ENCODE assay signal across 8 cellular contexts in genomic region chr12:30696486-30696885, GRCh38. TPM values are rescaled to one million over a fixed set of nuclear protein-coding genes. Genes with fewer than 3 reads are reported as not detected.
DNase-seq lines count a peak whose midpoint lies in the region; ATAC-seq, FAIRE-seq and TF ChIP-seq lines count a peak whose summit lies in the region.

No MANE protein-coding gene starts in this region.

- H3K79me1 ChIP-seq in neuronal stem cell (ENCODE audit: low read depth, low read length): peaks cover 6% of the 10 kb centered on the region

- no peaks in the 10 kb centered on the region for H3K9me3 Mint-ChIP-seq in Caco-2 (ENCODE audit: unreplicated experiment)

- no TSS peak for BruUV-seq in Caco-2 (replicated peaks; lab: Mats Ljungman, UMichigan)

- no peak overlapping the region for H2BK120ac ChIP-seq in neuronal stem cell (ENCODE audit: low read depth, low read length)

- peak overlapping the region; percentile 84 for H2AFZ ChIP-seq in neuronal stem cell (ENCODE audit: low read length)

- WGBS in ectodermal cell, 2 experiments: 83 to 87% methylated on average over 14 of the region's 14 CpGs
- WGBS in neuronal stem cell (ENCODE audit: extremely low coverage in 2 of 2, insufficient read length in 2 of 2, insufficient replicate concordance in 1 of 2), 2 donors: no CpG with 5 or more reads among the region's 14 CpGs

- peak overlapping the region; percentile 61 for H2AK5ac ChIP-seq in neuronal stem cell (ENCODE audit: low read depth, low read length)

- no peak for FAIRE-seq in RCC 7860 (lab: Jason Lieb, UNC)

- no peak overlapping the region for H3K18ac ChIP-seq in neuronal stem cell (ENCODE audit: low read length)

- no peak overlapping the region for H3K9ac ChIP-seq in neuronal stem cell (ENCODE audit: low read depth, low read length, poor library complexity)

- H4K91ac ChIP-seq in neuronal stem cell (ENCODE audit: low read depth, low read length, poor library complexity): no peak overlapping the region

- CTCF ChIA-PET in Caco-2 (lab: Charles Lee): interaction anchor here (0.8 to 2.5 kb wide), 3 partner anchors 10 to 59 kb away, joined by 3 to 14 read pairs (median 7); partner anchors contain the start of gene CAPRIN2
- CTCF ChIA-PET in GM10248 (lab: Yijun Ruan, JAX): interaction anchor here (1.0 to 1.3 kb wide), 2 partner anchors 11 to 13 kb away, joined by 4 to 7 read pairs; no protein-coding TSS in a partner anchor

- POLR2A ChIA-PET in Caco-2 (lab: Charles Lee): no interaction called here
- POLR2A ChIA-PET in GM10248 (lab: Yijun Ruan, JAX): no interaction called here

- DNase-seq in Caco-2 (peak in 1 of 2 experiments; percentile 8), MG63 (no peak), neuronal stem cell (ENCODE audit: low spot score) (no peak), GM10248 (ENCODE audit: extremely low spot score) (no peak), RCC 7860 (ENCODE audit: low spot score) (no peak)
- DNase-seq in effector CD4-positive, alpha-beta T cell: no peak

- peak overlapping the region; percentile 83 for H3K4me3 Mint-ChIP-seq in Caco-2 (ENCODE audit: unreplicated experiment)

- H3K4me2 ChIP-seq in neuronal stem cell (ENCODE audit: insufficient read depth, low read length, poor library complexity, severe bottlenecking): no peak overlapping the region

- intact Hi-C loops in Caco-2 (cut with micrococcal nuclease; ENCODE audit: unreplicated experiment): loop anchor here (10.0 kb wide), 1 partner anchor 378 kb away; the partner anchor contains the start of gene DDX11

- H3K36me3 ChIP-seq in Caco-2 (ENCODE audit: control insufficient read depth, insufficient read depth, low read length) (no peaks in the 10 kb centered on the region), MG63 (no peaks in the 10 kb centered on the region), ectodermal cell (ENCODE audit: control insufficient read depth, insufficient read depth, low read length) (no peaks in the 10 kb centered on the region), neuronal stem cell (replicated peaks in 1 of 2; ENCODE audit: control insufficient read depth in 2 of 2, insufficient read depth in 2 of 2, low read length in 2 of 2) (no peaks in the 10 kb centered on the region)

- H3K4me3 ChIP-seq in Caco-2 (ENCODE audit: low read depth, low read length) (peak overlapping the region; percentile 5; the same call in 1 of the 2 replicates), MG63 (peak overlapping the region; percentile 94), ectodermal cell (ENCODE audit: insufficient read depth, low read depth, low read length) (peak overlapping the region; percentile 55), neuronal stem cell (ENCODE audit: low read length in 2 of 2) (peak overlapping the region; percentile 27 to 92)

- no peaks in the 10 kb centered on the region for H3K36me3 Mint-ChIP-seq in Caco-2 (ENCODE audit: insufficient read depth, unreplicated experiment)

- H3K23ac ChIP-seq in neuronal stem cell (ENCODE audit: low read depth, low read length, poor library complexity): no peak overlapping the region

- H3K27me3 ChIP-seq in Caco-2 (replicated peaks; ENCODE audit: control insufficient read depth, insufficient read depth, low read length): no peaks in the 10 kb centered on the region
- no peaks in the 10 kb centered on the region for H3K27me3 ChIP-seq in MG63
- no peaks in the 10 kb centered on the region for H3K27me3 ChIP-seq in ectodermal cell (ENCODE audit: control insufficient read depth, insufficient read depth, low read length, poor library complexity, severe bottlenecking)
- no peaks in the 10 kb centered on the region for H3K27me3 ChIP-seq in neuronal stem cell (ENCODE audit: control insufficient read depth in 3 of 3, insufficient read depth in 3 of 3, low read depth in 1 of 3, low read length in 3 of 3)

- H3K4me1 ChIP-seq in Caco-2 (peaks cover 10% of the 10 kb centered on the region), ectodermal cell (ENCODE audit: control insufficient read depth, insufficient read depth, low read length) (peaks cover 9% of the 10 kb centered on the region), neuronal stem cell (ENCODE audit: control insufficient read depth in 2 of 2, insufficient read depth in 1 of 2, low read depth in 1 of 2, low read length in 2 of 2) (peaks cover 0 to 6% of the 10 kb centered on the region in 2 donors)

- H2BK5ac ChIP-seq in neuronal stem cell (ENCODE audit: low read length): no peak overlapping the region

- peak overlapping the region; percentile 78 for H4K8ac ChIP-seq in neuronal stem cell (ENCODE audit: low read depth, low read length)

- TF ChIP-seq CTCF in Caco-2 (IDR thresholded peaks at IDR 0.05; ENCODE audit: insufficient read depth in 1 of 2, low read depth in 1 of 2, low read length in 1 of 2, severe bottlenecking in 1 of 2, unreplicated experiment in 1 of 2): no peak
- TF ChIP-seq CTCF in GM10248 (IDR thresholded peaks at IDR 0.05; ENCODE audit: control extremely low read depth, extremely low read depth, low read depth, missing control alignments): no peak

- no peak for ATAC-seq in GM21619 (IDR thresholded peaks at IDR 0.05; ENCODE audit: unreplicated experiment)

- H3K27ac ChIP-seq in ectodermal cell (ENCODE audit: insufficient read depth, low read depth, low read length, poor library complexity, severe bottlenecking) (no peak overlapping the region), neuronal stem cell (replicated peaks; ENCODE audit: low read length) (no peak overlapping the region)

- H3K4ac ChIP-seq in neuronal stem cell (ENCODE audit: low read length): no peak overlapping the region

- H3K9me3 ChIP-seq in Caco-2 (no peaks in the 10 kb centered on the region), MG63 (no peaks in the 10 kb centered on the region), ectodermal cell (ENCODE audit: control insufficient read depth, low read length) (no peaks in the 10 kb centered on the region), neuronal stem cell (replicated peaks in 1 of 2; ENCODE audit: control insufficient read depth in 2 of 2, insufficient read depth in 1 of 2, low read depth in 1 of 2, low read length in 2 of 2) (no peaks in the 10 kb centered on the region)

- no peak overlapping the region for H3K14ac ChIP-seq in neuronal stem cell (ENCODE audit: low read length)

- H3K4me1 Mint-ChIP-seq in Caco-2 (ENCODE audit: low read depth, unreplicated experiment): peaks cover 23% of the 10 kb centered on the region

- no peaks in the 10 kb centered on the region for H3K27me3 Mint-ChIP-seq in Caco-2 (ENCODE audit: insufficient read depth, unreplicated experiment)

- no peak overlapping the region for H2BK12ac ChIP-seq in neuronal stem cell (ENCODE audit: low read length)

- no peak overlapping the region for H2BK15ac ChIP-seq in neuronal stem cell (ENCODE audit: low read length)

- no peak overlapping the region for H3K27ac Mint-ChIP-seq in Caco-2 (ENCODE audit: unreplicated experiment)

RNA-seq across cellular contexts. Expression of gene IPO8, which starts 0.8 kb away (rescaled TPM):
- 50.4 and 56.6 TPM in 2 replicates for total RNA-seq in Caco-2 (2022)
- total RNA-seq in MG63 (2014; rRNA removed; shearing (Covaris generic); ENCODE audit: low replicate concordance): 27.9 and 36.3 TPM in 2 replicates
- 53.7 TPM for polyA plus RNA-seq in ectodermal cell (2013, experiment 1 of 4)
- 54.5 TPM for polyA plus RNA-seq in ectodermal cell (2013, experiment 2 of 4)
- polyA plus RNA-seq in ectodermal cell (2013, experiment 3 of 4): 39.2 TPM
- polyA plus RNA-seq in ectodermal cell (2013, experiment 4 of 4): 43.8 TPM
- 18.0 TPM for polyA plus RNA-seq in neuronal stem cell (2013, experiment 1 of 2)
- polyA plus RNA-seq in neuronal stem cell (2013, experiment 2 of 2): 18.4 TPM

RNA-seq across cellular contexts. Expression of gene CAPRIN2, which starts 58.3 kb away (rescaled TPM):
- total RNA-seq in Caco-2 (2022): 19.6 and 21.7 TPM in 2 replicates
- total RNA-seq in MG63 (2014; rRNA removed; shearing (Covaris generic); ENCODE audit: low replicate concordance): 8.0 and 14.2 TPM in 2 replicates
- polyA plus RNA-seq in ectodermal cell (2013, experiment 1 of 4): 36.0 TPM
- polyA plus RNA-seq in ectodermal cell (2013, experiment 2 of 4): 33.7 TPM
- 39.6 TPM for polyA plus RNA-seq in ectodermal cell (2013, experiment 3 of 4)
- 44.7 TPM for polyA plus RNA-seq in ectodermal cell (2013, experiment 4 of 4)
- polyA plus RNA-seq in neuronal stem cell (2013, experiment 1 of 2): 33.9 TPM
- 33.2 TPM for polyA plus RNA-seq in neuronal stem cell (2013, experiment 2 of 2)

Comparison
In these comparisons a context has a peak if more than half of its experiments do, and no peak if none do; other contexts are left out.
1. H3K4me3 ChIP-seq: peak in every context shown above with its lines; median percentile 94 in MG63; 60 in neuronal stem cell; 55 in ectodermal cell; 5 in Caco-2.